18 cellular contexts compared by ENCODE assay signal in genomic region chr5:116908537-116908936, GRCh38.
DNase-seq lines count a peak whose midpoint lies in the region; ATAC-seq and TF ChIP-seq lines count a peak whose summit lies in the region.
"Had no signal": no experiment of that assay in that cellular context is flagged by ENCODE, and none has a peak within 500 bp of the region (broad histone marks: within the 10 kb centered on the region; RNA-seq: fewer than 3 reads in every experiment).

No MANE protein-coding gene starts in this region.

- H3K27ac ChIP-seq in colonic mucosa (no peak overlapping the region), testis (no peak overlapping the region)
- H3K27ac ChIP-seq: brain microvascular endothelial cell, neural progenitor cell had no signal

- TF ChIP-seq POLR2A in testis (IDR thresholded peaks at IDR 0.05): no peak

- H3K4me3 ChIP-seq in colonic mucosa (no peak overlapping the region), testis (no peak overlapping the region)
- H3K4me3 ChIP-seq: neural progenitor cell had no signal

- intact Hi-C loops in colonic mucosa (cut with DNase I): no loop called here
- intact Hi-C loops in testis (cut with DNase I; ENCODE audit: low total_unique reads): no loop called here

- DNase-seq in NAMALWA (ENCODE audit: low spot score): peak; percentile 55
- no peak for DNase-seq in colonic mucosa
- no peak for DNase-seq in NCI-H82 (lab: John Stamatoyannopoulos, UW)
- no peak for DNase-seq in testis
- DNase-seq in middle frontal gyrus (ENCODE audit: extremely low spot score, low spot score): no peak
- DNase-seq: activated gamma-delta T cell treated with Interleukin-2 at 50 U/mL for 16 hours; brain microvascular endothelial cell; effector CD4-positive, alpha-beta T cell; NCI-H1092 treated with DMSO at 0.1 percent for 48 hours; NCI-H345; PC-3; stimulated activated CD4-positive, alpha-beta T cell treated with anti-CD3 and anti-CD28 coated beads, Interleukin-4, amount 100 ng/mL, for 24 hours had no signal

- H3K9me3 ChIP-seq in colonic mucosa (no peaks in the 10 kb centered on the region), testis (no peaks in the 10 kb centered on the region)

- H3K4me1 ChIP-seq in colonic mucosa: no peaks in the 10 kb centered on the region
- H3K4me1 ChIP-seq in testis: no peaks in the 10 kb centered on the region
- H3K4me1 ChIP-seq: neural progenitor cell had no signal

- TF ChIP-seq CTCF in colonic mucosa (IDR thresholded peaks at IDR 0.05): no peak
- TF ChIP-seq CTCF in testis (IDR thresholded peaks at IDR 0.05): no peak

- ATAC-seq in GM18907 (IDR thresholded peaks at IDR 0.05; ENCODE audit: unreplicated experiment) (peak; percentile 76), GM21576 (IDR thresholded peaks at IDR 0.05; ENCODE audit: unreplicated experiment) (peak; percentile 83), HG03025 (IDR thresholded peaks at IDR 0.05; ENCODE audit: low FRiP score, unreplicated experiment) (peak; percentile 56)
- ATAC-seq: HepG2, PC-3, SK-N-SH treated with all-trans-retinoic acid at 6 μM for 48 hours had no signal

- no peaks in the 10 kb centered on the region for H3K36me3 ChIP-seq in colonic mucosa
- no peaks in the 10 kb centered on the region for H3K36me3 ChIP-seq in testis (ENCODE audit: low read depth, missing control alignments)
- H3K36me3 ChIP-seq: brain microvascular endothelial cell, neural progenitor cell had no signal

- no peak overlapping the region for H3K9ac ChIP-seq in colonic mucosa (ENCODE audit: low read depth in 2 of 2, low read length in 2 of 2)
- H3K9ac ChIP-seq: neural progenitor cell had no signal

- H3K27me3 ChIP-seq in colonic mucosa (no peaks in the 10 kb centered on the region), testis (no peaks in the 10 kb centered on the region)
- H3K27me3 ChIP-seq: brain microvascular endothelial cell, neural progenitor cell had no signal

- WGBS in testis, 2 donors: 92 to 100% methylated on average over 1 of the region's 1 CpG
